Comparison of ENCODE assay signal across 21 cellular contexts in the genomic region with DNA sequence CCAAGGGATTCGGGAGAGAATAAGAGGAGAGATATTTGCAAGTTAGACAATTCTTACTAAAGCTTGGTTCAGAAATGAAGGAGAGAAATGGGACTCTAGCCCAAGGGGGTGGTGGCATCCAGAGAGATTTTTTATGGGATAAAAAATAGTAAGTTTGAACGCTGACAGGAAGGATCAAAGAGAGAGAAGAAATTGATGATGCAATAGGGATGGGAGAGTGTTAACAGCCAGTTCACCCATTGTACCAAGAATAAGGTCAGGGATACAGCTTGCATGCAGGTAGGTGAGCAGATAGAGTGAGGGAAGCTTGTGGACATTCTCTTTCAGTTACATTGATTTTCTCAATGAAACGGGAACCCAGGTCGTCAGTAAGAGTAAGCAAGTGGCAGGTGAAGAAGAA. TPM values are rescaled to one million over a fixed set of nuclear protein-coding genes. Genes with fewer than 3 reads are reported as not detected.
DNase-seq lines count a peak whose midpoint lies in the region; ATAC-seq, FAIRE-seq and TF ChIP-seq lines count a peak whose summit lies in the region.
"Had no signal": no experiment of that assay in that cellular context is flagged by ENCODE, and none has a peak within 500 bp of the region (broad histone marks: within the 10 kb centered on the region; RNA-seq: fewer than 3 reads in every experiment).

No MANE protein-coding gene starts in this region.

- no peaks in the 10 kb centered on the region; the same call in 1 of the 2 replicates for H4K20me1 ChIP-seq in Karpas-422 (ENCODE audit: insufficient read depth, low read depth, low read length)

- peak overlapping the region; percentile 84 for H3K9ac ChIP-seq in Karpas-422 (ENCODE audit: low read length)
- H3K9ac ChIP-seq: GM23248 had no signal

- H3K27me3 Mint-ChIP-seq in activated CD8-positive, alpha-beta memory T cell treated with anti-CD3 and anti-CD28 coated beads, Interleukin-2, amount 10 ng/mL, durations not matched to agents 7 days and 5 days, result no peaks in the 10 kb centered on the region

- CTCF ChIA-PET in activated CD8-positive, alpha-beta memory T cell treated with anti-CD3 and anti-CD28 coated beads, Interleukin-2, amount 10 ng/mL, durations not matched to agents 7 days and 5 days (lab: Charles Lee), result interaction anchor here (1.0 to 4.7 kb wide), 9 partner anchors 11 to 192 kb away, joined by 3 to 34 read pairs (median 12); no protein-coding TSS in a partner anchor

- no peaks in the 10 kb centered on the region for H3K9me3 Mint-ChIP-seq in activated CD8-positive, alpha-beta memory T cell treated with anti-CD3 and anti-CD28 coated beads, Interleukin-2, amount 10 ng/mL, durations not matched to agents 7 days and 5 days (ENCODE audit: low read depth)

- peak overlapping the region; percentile 96 for H3K4me2 ChIP-seq in Karpas-422 (ENCODE audit: low read depth, low read length, poor library complexity, severe bottlenecking)

- H3K36me3 ChIP-seq in Karpas-422 (ENCODE audit: insufficient read depth, low read length), result peaks cover 16% of the 10 kb centered on the region
- no peaks in the 10 kb centered on the region for H3K36me3 ChIP-seq in bronchial epithelial cell (ENCODE audit: control insufficient read depth, insufficient read depth, low read length)
- no peaks in the 10 kb centered on the region for H3K36me3 ChIP-seq in upper lobe of right lung

- H3K79me2 ChIP-seq in Karpas-422 (ENCODE audit: low read length), result peaks cover 33% of the 10 kb centered on the region

- DNase-seq in activated CD8-positive, alpha-beta memory T cell treated with anti-CD3 and anti-CD28 coated beads, Interleukin-2, amount 10 ng/mL, durations not matched to agents 7 days and 5 days, result peak; percentile 36
- DNase-seq in activated CD8-positive, alpha-beta memory T cell treated with anti-CD3 and anti-CD28 coated beads, Interleukin-2, amount 50 U/mL, for 48 hours, result no peak
- DNase-seq in Karpas-422, result peak; percentile 46
- no peak for DNase-seq in bronchial epithelial cell (ENCODE audit: low read depth)
- DNase-seq in upper lobe of right lung, result no peak
- DNase-seq in NCI-H1092 treated with DMSO at 0.1 percent for 48 hours (lab: John Stamatoyannopoulos, UW), result no peak
- DNase-seq in NCI-H69 (lab: John Stamatoyannopoulos, UW), result no peak
- DNase-seq: 8988T, C1 segment of cervical spinal cord, GM23248, MV-4-11, NCI-H1436, NCI-H2029 treated with DMSO at 0.1 percent for 48 hours, NCI-H2171 treated with DMSO at 0.1 percent for 48 hours, NCI-H446 treated with DMSO at 0.1 percent for 48 hours, NCI-H774 had no signal

- H3K27ac Mint-ChIP-seq in activated CD8-positive, alpha-beta memory T cell treated with anti-CD3 and anti-CD28 coated beads, Interleukin-2, amount 10 ng/mL, durations not matched to agents 7 days and 5 days, result no peak overlapping the region

- TF ChIP-seq CTCF in bronchial epithelial cell (IDR thresholded peaks at IDR 0.05; ENCODE audit: insufficient read depth, low read length, severe bottlenecking), result no peak
- no peak for TF ChIP-seq CTCF in upper lobe of right lung (IDR thresholded peaks at IDR 0.05)

- ATAC-seq in activated CD8-positive, alpha-beta memory T cell treated with anti-CD3 and anti-CD28 coated beads, Interleukin-2, amount 10 ng/mL, durations not matched to agents 7 days and 5 days, result no peak
- ATAC-seq in upper lobe of right lung, result no peak
- no peak for ATAC-seq in GM18873 (IDR thresholded peaks at IDR 0.05; ENCODE audit: low FRiP score, unreplicated experiment)
- ATAC-seq: HCT116, Panc1, Right ventricle myocardium inferior had no signal

- no peak overlapping the region for H3K4me3 Mint-ChIP-seq in activated CD8-positive, alpha-beta memory T cell treated with anti-CD3 and anti-CD28 coated beads, Interleukin-2, amount 10 ng/mL, durations not matched to agents 7 days and 5 days

- no peaks in the 10 kb centered on the region for H3K9me2 ChIP-seq in Karpas-422 (replicated peaks; ENCODE audit: insufficient read depth, low read length)

- H3K4me1 ChIP-seq in Karpas-422 (ENCODE audit: low read length), result peaks cover 53% of the 10 kb centered on the region
- peaks cover 6% of the 10 kb centered on the region for H3K4me1 ChIP-seq in upper lobe of right lung

- peaks cover 28% of the 10 kb centered on the region for H3K36me3 Mint-ChIP-seq in activated CD8-positive, alpha-beta memory T cell treated with anti-CD3 and anti-CD28 coated beads, Interleukin-2, amount 10 ng/mL, durations not matched to agents 7 days and 5 days

- intact Hi-C loops in upper lobe of right lung (cut with DNase I), result no loop called here

- no peaks in the 10 kb centered on the region for H3K9me3 ChIP-seq in Karpas-422 (ENCODE audit: low read length)
- no peaks in the 10 kb centered on the region for H3K9me3 ChIP-seq in upper lobe of right lung

- H3K27ac ChIP-seq in Karpas-422 (ENCODE audit: low read length) (peak overlapping the region; percentile 96), upper lobe of right lung (peak overlapping the region; percentile 82)
- H3K27ac ChIP-seq: GM23248 had no signal

- H3K27me3 ChIP-seq in Karpas-422 (ENCODE audit: low read length), result no peaks in the 10 kb centered on the region
- no peaks in the 10 kb centered on the region for H3K27me3 ChIP-seq in bronchial epithelial cell (ENCODE audit: control insufficient read depth, insufficient read depth, low read length)
- no peaks in the 10 kb centered on the region for H3K27me3 ChIP-seq in upper lobe of right lung

- no peak overlapping the region; the same call in 1 of the 2 replicates for H3K4me3 ChIP-seq in Karpas-422 (ENCODE audit: low read length)
- no peak overlapping the region for H3K4me3 ChIP-seq in bronchial epithelial cell (ENCODE audit: low read depth, low read length)
- no peak overlapping the region for H3K4me3 ChIP-seq in upper lobe of right lung
- H3K4me3 ChIP-seq: GM23248 had no signal

- H3K4me1 Mint-ChIP-seq in activated CD8-positive, alpha-beta memory T cell treated with anti-CD3 and anti-CD28 coated beads, Interleukin-2, amount 10 ng/mL, durations not matched to agents 7 days and 5 days, result peaks cover 29% of the 10 kb centered on the region

- H2AFZ ChIP-seq in Karpas-422 (ENCODE audit: low read length), result peak overlapping the region; percentile 31; the same call in 1 of the 2 replicates
- H2AFZ ChIP-seq: GM23248 had no signal

- peak; percentile 91 for FAIRE-seq in bronchial epithelial cell (lab: Jason Lieb, UNC)

RNA-seq across cellular contexts. Expression of gene ARHGAP25, which starts 1.2 kb away (rescaled TPM):
- 100 to 1,000 TPM in 1 of 2 experiments, 10 to 100 TPM in 1; 90.2 to 126 TPM for total RNA-seq in activated CD8-positive, alpha-beta memory T cell treated with anti-CD3 and anti-CD28 coated beads, Interleukin-2, amount 10 ng/mL, durations not matched to agents 7 days and 5 days
- total RNA-seq in Karpas-422 (2014; rRNA removed; shearing (Covaris generic); ENCODE audit: low replicate concordance), result 172 and 213 TPM in 2 replicates
- 0.77 and 0.79 TPM in 2 replicates for total RNA-seq in bronchial epithelial cell
- total RNA-seq in upper lobe of right lung, result 31.8 TPM
- total RNA-seq: GM23248, LHCN-M2 had no signal

Comparison
In these comparisons a context has a peak if more than half of its experiments do, and no peak if none do; other contexts are left out.
1. DNase-seq: peak in activated CD8-positive, alpha-beta memory T cell treated with anti-CD3 and anti-CD28 coated beads, Interleukin-2, amount 10 ng/mL, durations not matched to agents 7 days and 5 days (single experiment) and Karpas-422 (single experiment); none in activated CD8-positive, alpha-beta memory T cell treated with anti-CD3 and anti-CD28 coated beads, Interleukin-2, amount 50 U/mL, for 48 hours (single experiment), bronchial epithelial cell (single experiment), upper lobe of right lung (single experiment), NCI-H1092 treated with DMSO at 0.1 percent for 48 hours (single experiment) and NCI-H69 (single experiment).
2. RNA of gene ARHGAP25, which starts 1.2 kb away (total RNA-seq): 172 to 213 TPM in Karpas-422, 90.2 to 126 TPM in activated CD8-positive, alpha-beta memory T cell treated with anti-CD3 and anti-CD28 coated beads, Interleukin-2, amount 10 ng/mL, durations not matched to agents 7 days and 5 days and 31.8 TPM in upper lobe of right lung (single experiment); 0.77 to 0.79 TPM in bronchial epithelial cell; every median in the first group is over 10 times any median in the second.